25 cellular contexts compared by ENCODE assay signal in genomic region chr9:34317436-34317835, GRCh38. TPM values are rescaled to one million over a fixed set of nuclear protein-coding genes. Genes with fewer than 3 reads are reported as not detected.
A peak's percentile ranks its signal among the peaks of the same experiment; 100 is the strongest.
DNase-seq lines count a peak whose midpoint lies in the region; ATAC-seq, FAIRE-seq and TF ChIP-seq lines count a peak whose summit lies in the region.
"Had no signal": no experiment of that assay in that cellular context is flagged by ENCODE, and none has a peak within 500 bp of the region (broad histone marks: within the 10 kb centered on the region; RNA-seq: fewer than 3 reads in every experiment).

No MANE protein-coding gene starts in this region.

- no TSS peak for BruUV-seq in K562 (replicated peaks; lab: Mats Ljungman, UMichigan)

- peak; percentile 11 for FAIRE-seq in K562 (lab: Jason Lieb, UNC)
- FAIRE-seq: A204.1, GM12878, GM12892, GM18507 had no signal

- H3K4me3 ChIP-seq in K562, result no peak overlapping the region
- no peak overlapping the region for H3K4me3 ChIP-seq in osteoblast (ENCODE audit: insufficient read depth, low read length)
- H3K4me3 ChIP-seq: BLaER1, GM12878 had no signal

- H3K9ac ChIP-seq in K562 (ENCODE audit: insufficient read depth in 1 of 2, low read depth in 2 of 2, low read length in 2 of 2), result no peak overlapping the region
- H3K9ac ChIP-seq: BLaER1 had no signal

- no peak for TF ChIP-seq POLR2A in K562 (conservative IDR thresholded peaks at IDR 0.05)

- H4K20me1 ChIP-seq in K562 (replicated peaks; ENCODE audit: control insufficient read depth, insufficient read depth, low read length) (no peaks in the 10 kb centered on the region), osteoblast (ENCODE audit: insufficient read depth, low read length) (no peaks in the 10 kb centered on the region)
- H4K20me1 ChIP-seq: BLaER1 had no signal

- in situ Hi-C loops in K562 (cut with MboI), result no loop called here

- no peak overlapping the region for H2AFZ ChIP-seq in K562 (ENCODE audit: low read depth, low read length)
- peak overlapping the region; percentile 31 for H2AFZ ChIP-seq in osteoblast (ENCODE audit: low read length)

- H3K4me2 ChIP-seq in K562 (ENCODE audit: insufficient read depth, low read length), result no peak overlapping the region
- no peak overlapping the region for H3K4me2 ChIP-seq in osteoblast (ENCODE audit: insufficient read depth, low read length)
- H3K4me2 ChIP-seq: BLaER1 had no signal

- no peak for TF ChIP-seq EP300 in K562 (IDR thresholded peaks at IDR 0.05; ENCODE audit: low read length)

- H3K79me2 ChIP-seq in K562 (ENCODE audit: control insufficient read depth, insufficient read depth, low read length) (peaks cover 16% of the 10 kb centered on the region; the same call in 2 of the 3 replicates), osteoblast (ENCODE audit: insufficient read depth, low read length) (peaks cover 8% of the 10 kb centered on the region)

- H3K4me1 ChIP-seq in K562 (replicated peaks in 1 of 2; ENCODE audit: control insufficient read depth in 2 of 2, insufficient read depth in 2 of 2, low read length in 2 of 2), result peaks cover 3 to 8% of the 10 kb centered on the region in 2 experiments; a peak in 4 of 5 replicates
- no peaks in the 10 kb centered on the region for H3K4me1 ChIP-seq in osteoblast (ENCODE audit: insufficient read depth, low read length)
- H3K4me1 ChIP-seq: BE2C had no signal

- 29% methylated on average over 2 of the region's 2 CpGs for WGBS in K562 (ENCODE audit: insufficient coverage, low coverage, missing lambda C conversion rate)

- H3K27me3 ChIP-seq in K562 (ENCODE audit: control insufficient read depth in 2 of 2, insufficient read depth in 2 of 2, low read length in 2 of 2) (no peaks in the 10 kb centered on the region), osteoblast (ENCODE audit: insufficient read depth, low read length) (no peaks in the 10 kb centered on the region)
- H3K27me3 ChIP-seq: BE2C, BLaER1 had no signal

- POLR2A ChIA-PET in K562 (lab: Yijun Ruan, JAX), result interaction anchor here (0.6 to 1.9 kb wide), 3 partner anchors 10 to 1051 kb away, joined by 3 to 6 read pairs (median 5); no protein-coding TSS in a partner anchor

- TF ChIP-seq CTCF in K562 (IDR thresholded peaks at IDR 0.05 in 2 of 3, conservative IDR thresholded peaks at IDR 0.05 in 1 of 3; ENCODE audit: insufficient read depth in 2 of 3, low read depth in 1 of 3, low read length in 3 of 3), result no peak
- no peak for TF ChIP-seq CTCF in osteoblast (IDR thresholded peaks at IDR 0.05; ENCODE audit: extremely low read depth, low read depth, low read length)

- CTCF ChIA-PET in K562 (lab: Yijun Ruan, JAX; ENCODE audit: low intra/inter-chr PET ratio), result no interaction called here

- no peaks in the 10 kb centered on the region for H3K9me1 ChIP-seq in K562 (ENCODE audit: control insufficient read depth, insufficient read depth, low read length)

- peak; percentile 60; the same call in 2 of the 3 replicates for ATAC-seq in K562
- no peak for ATAC-seq in HG02678 (IDR thresholded peaks at IDR 0.05; ENCODE audit: unreplicated experiment)
- ATAC-seq: GM12878 had no signal

- H3K27ac ChIP-seq in K562 (ENCODE audit: extremely low read depth, low read depth, low read length), result peak overlapping the region; percentile 20; the same call in 1 of the 3 replicates
- H3K27ac ChIP-seq in osteoblast (ENCODE audit: low read depth, low read length), result no peak overlapping the region
- H3K27ac ChIP-seq: BLaER1 had no signal

- intact Hi-C loops in K562 (cut with micrococcal nuclease), result no loop called here

- H3K9me3 ChIP-seq in K562 (replicated peaks; ENCODE audit: control insufficient read depth, insufficient read depth, low read depth, low read length) (no peaks in the 10 kb centered on the region), osteoblast (ENCODE audit: low read depth, low read length) (no peaks in the 10 kb centered on the region)
- H3K9me3 ChIP-seq: BE2C had no signal

- DNase-seq in K562 (ENCODE audit: extremely low read depth in 1 of 4, low spot score in 3 of 4), result no peak
- no peak for DNase-seq in osteoblast (ENCODE audit: insufficient read length, low spot score, missing footprints)
- DNase-seq in activated CD4-positive, alpha-beta T cell treated with anti-CD3 and anti-CD28 coated beads, Interleukin-2, amount 50 U/mL, for 1 hour, result no peak
- DNase-seq in NCI-H2081 treated with DMSO at 0.1 percent for 48 hours (lab: John Stamatoyannopoulos, UW), result no peak
- DNase-seq: 8988T; ACHN; BE2C; C1 segment of cervical spinal cord; CD4-positive, alpha-beta memory T cell; CD4-positive, CD25-positive, alpha-beta regulatory T cell; CD8-positive, alpha-beta memory T cell; COR-L47; DMS 273 treated with DMSO at 0.1 percent for 48 hours; DMS153; DMS53; DMS79; DND-41; EL; GDM1 had no signal

- 0 out of 3 replicates have a peak, but pooled peaks cover 2% of the 10 kb centered on the region for H3K36me3 ChIP-seq in K562 (ENCODE audit: control insufficient read depth, insufficient read depth, low read length)
- H3K36me3 ChIP-seq in osteoblast (ENCODE audit: insufficient read depth, low read length), result no peaks in the 10 kb centered on the region
- H3K36me3 ChIP-seq: BE2C had no signal

- no peak for TF ChIP-seq RAD21 in K562 (CRISPR knock-in tag; conservative IDR thresholded peaks at IDR 0.05 in 1 of 2, IDR thresholded peaks at IDR 0.05 in 1 of 2)

TF ChIP-seq in K562, 482 proteins besides CTCF, POLR2A, EP300 and RAD21 (continues in another document):
- TF ChIP-seq ZBTB7A (IDR thresholded peaks at IDR 0.05; ENCODE audit: borderline replicate concordance, control insufficient read depth, low read depth, low read length) (no peak), SAFB (IDR thresholded peaks at IDR 0.05; ENCODE audit: borderline replicate concordance, low read depth, low read length) (no peak), SUPT5H (IDR thresholded peaks at IDR 0.05) (no peak), PHB (CRISPR knock-in tag; IDR thresholded peaks at IDR 0.05) (no peak), BMI1 (IDR thresholded peaks at IDR 0.05; ENCODE audit: low read length) (no peak)

RNA-seq across cellular contexts. Expression of gene KIF24, which starts 11.6 kb away (rescaled TPM):
- total RNA-seq in K562 (2011; cell fraction: chromatin; rRNA removed; ENCODE audit: low replicate concordance), result 17.5 and 18.0 TPM in 2 replicates
- total RNA-seq in K562 (2011; cell fraction: nucleolus; rRNA removed), result 10.3 and 10.7 TPM in 2 replicates
- total RNA-seq in K562 (2011; cell fraction: nucleoplasm; rRNA removed), result 11.1 and 11.2 TPM in 2 replicates
- 3.6 and 4.6 TPM in 2 replicates for total RNA-seq in K562 (2014; rRNA removed)
- total RNA-seq in K562 (2014; rRNA removed; fragmentation: Illumina TruSeq; extraction: Trizol), result 4.7 TPM in 2 replicates
- total RNA-seq in K562 (2015; rRNA removed; fragmentation: Illumina TruSeq; extraction: Trizol), result 5.4 and 5.8 TPM in 2 replicates
- total RNA-seq in K562 (2021), result 4.7 and 5.0 TPM in 2 replicates
- 4.1 and 5.0 TPM in 2 replicates for polyA plus RNA-seq in K562 (2011; rRNA removed)
- 2.5 and 3.5 TPM in 2 replicates for polyA plus RNA-seq in K562 (2011; cell fraction: cytosol; rRNA removed)
- polyA plus RNA-seq in K562 (2011; cell fraction: nucleus; rRNA removed), result 6.3 and 10.1 TPM in 2 replicates
- polyA plus RNA-seq in K562 (2012), result 3.1 and 5.0 TPM in 2 replicates
- polyA plus RNA-seq in K562 (2014; fragmentation: Illumina TruSeq; extraction: Trizol), result 4.2 and 4.4 TPM in 2 replicates
- polyA plus RNA-seq in K562 (2014; fragmentation: Nextera tagmentation; extraction: Ambion mirVana), result under 1 TPM; 0.63 to 0.76 TPM
- 3.3 and 3.6 TPM in 2 replicates for polyA plus RNA-seq in K562 (2014; rRNA removed)
- polyA minus RNA-seq in K562 (2011; rRNA and poly(A)+ RNA removed), result 8.4 and 10.3 TPM in 2 replicates
- 3.1 and 4.8 TPM in 2 replicates for polyA minus RNA-seq in K562 (2011; cell fraction: cytosol; rRNA and poly(A)+ RNA removed)
- polyA minus RNA-seq in K562 (2011; cell fraction: nucleus; rRNA and poly(A)+ RNA removed), result 5.9 and 7.8 TPM in 2 replicates
- 1.8 TPM in 2 replicates for total RNA-seq in osteoblast
- polyA plus RNA-seq: CD4-positive, alpha-beta memory T cell; CD8-positive, alpha-beta memory T cell had no signal

RNA-seq across cellular contexts. Expression of gene NUDT2, which starts 11.9 kb away (rescaled TPM):
- total RNA-seq in K562 (2011; cell fraction: chromatin; rRNA removed; ENCODE audit: low replicate concordance), result 4.5 and 6.6 TPM in 2 replicates
- total RNA-seq in K562 (2011; cell fraction: nucleolus; rRNA removed), result 5.4 and 6.7 TPM in 2 replicates
- total RNA-seq in K562 (2011; cell fraction: nucleoplasm; rRNA removed), result 6.3 and 7.0 TPM in 2 replicates
- 11.5 and 14.1 TPM in 2 replicates for total RNA-seq in K562 (2014; rRNA removed)
- total RNA-seq in K562 (2014; rRNA removed; fragmentation: Illumina TruSeq; extraction: Trizol), result 19.0 and 23.9 TPM in 2 replicates
- total RNA-seq in K562 (2015; rRNA removed; fragmentation: Illumina TruSeq; extraction: Trizol), result 15.4 and 16.7 TPM in 2 replicates
- total RNA-seq in K562 (2021), result 13.1 and 15.2 TPM in 2 replicates
- 21.6 and 24.3 TPM in 2 replicates for polyA plus RNA-seq in K562 (2011; rRNA removed)
- 14.1 and 17.1 TPM in 2 replicates for polyA plus RNA-seq in K562 (2011; cell fraction: cytosol; rRNA removed)
- 8.5 and 10.2 TPM in 2 replicates for polyA plus RNA-seq in K562 (2011; cell fraction: nucleus; rRNA removed)
- polyA plus RNA-seq in K562 (2012), result 14.4 and 16.5 TPM in 2 replicates
- 14.4 and 18.5 TPM in 2 replicates for polyA plus RNA-seq in K562 (2014; fragmentation: Illumina TruSeq; extraction: Trizol)
- polyA plus RNA-seq in K562 (2014; fragmentation: Nextera tagmentation; extraction: Ambion mirVana), result 10 to 100 TPM; 26.9 to 28.1 TPM
- polyA plus RNA-seq in K562 (2014; rRNA removed), result 19.4 and 19.9 TPM in 2 replicates
- 7.6 and 11.3 TPM in 2 replicates for polyA minus RNA-seq in K562 (2011; rRNA and poly(A)+ RNA removed)
- polyA minus RNA-seq in K562 (2011; cell fraction: cytosol; rRNA and poly(A)+ RNA removed), result 2.7 and 3.2 TPM in 2 replicates
- 0.94 and 1.4 TPM in 2 replicates for polyA minus RNA-seq in K562 (2011; cell fraction: nucleus; rRNA and poly(A)+ RNA removed)
- total RNA-seq in osteoblast, result 15.2 and 18.3 TPM in 2 replicates

RNA-seq across cellular contexts. Expression of gene MYORG, which starts 59.3 kb away (rescaled TPM):
- 0.37 and 0.81 TPM in 2 replicates for total RNA-seq in K562 (2011; cell fraction: chromatin; rRNA removed; ENCODE audit: low replicate concordance)
- 0.53 and 0.83 TPM in 2 replicates for total RNA-seq in K562 (2011; cell fraction: nucleolus; rRNA removed)
- 0.51 and 1.2 TPM in 2 replicates for total RNA-seq in K562 (2011; cell fraction: nucleoplasm; rRNA removed)
- total RNA-seq in K562 (2014; rRNA removed), result 0.18 and 0.33 TPM in 2 replicates
- 0.15 and 0.19 TPM in 2 replicates for total RNA-seq in K562 (2014; rRNA removed; fragmentation: Illumina TruSeq; extraction: Trizol)
- total RNA-seq in K562 (2015; rRNA removed; fragmentation: Illumina TruSeq; extraction: Trizol), result 0.14 and 0.15 TPM in 2 replicates
- total RNA-seq in K562 (2021), result 0.82 and 1.1 TPM in 2 replicates
- polyA plus RNA-seq in K562 (2011; rRNA removed), result 0.19 and 0.25 TPM in 2 replicates
- polyA plus RNA-seq in K562 (2011; cell fraction: cytosol; rRNA removed), result 0.16 and 0.43 TPM in 2 replicates
- polyA plus RNA-seq in K562 (2011; cell fraction: nucleus; rRNA removed), result 0.06 and 0.28 TPM in 2 replicates
- 0.32 and 0.36 TPM in 2 replicates for polyA plus RNA-seq in K562 (2012)
- polyA plus RNA-seq in K562 (2014; fragmentation: Illumina TruSeq; extraction: Trizol), result 0.36 and 0.40 TPM in 2 replicates
- under 1 TPM; 0.06 to 0.13 TPM for polyA plus RNA-seq in K562 (2014; fragmentation: Nextera tagmentation; extraction: Ambion mirVana)
- 0.20 and 0.30 TPM in 2 replicates for polyA plus RNA-seq in K562 (2014; rRNA removed)
- polyA minus RNA-seq in K562 (2011; rRNA and poly(A)+ RNA removed), result 0.15 and 0.21 TPM in 2 replicates
- 0.36 and 0.67 TPM in 2 replicates for polyA minus RNA-seq in K562 (2011; cell fraction: cytosol; rRNA and poly(A)+ RNA removed)
- polyA minus RNA-seq in K562 (2011; cell fraction: nucleus; rRNA and poly(A)+ RNA removed), result 0.22 and 0.27 TPM in 2 replicates
- total RNA-seq in osteoblast, result 0.36 and 0.88 TPM in 2 replicates
